ENCODE assay signal across 4 cellular contexts in the genomic region with DNA sequence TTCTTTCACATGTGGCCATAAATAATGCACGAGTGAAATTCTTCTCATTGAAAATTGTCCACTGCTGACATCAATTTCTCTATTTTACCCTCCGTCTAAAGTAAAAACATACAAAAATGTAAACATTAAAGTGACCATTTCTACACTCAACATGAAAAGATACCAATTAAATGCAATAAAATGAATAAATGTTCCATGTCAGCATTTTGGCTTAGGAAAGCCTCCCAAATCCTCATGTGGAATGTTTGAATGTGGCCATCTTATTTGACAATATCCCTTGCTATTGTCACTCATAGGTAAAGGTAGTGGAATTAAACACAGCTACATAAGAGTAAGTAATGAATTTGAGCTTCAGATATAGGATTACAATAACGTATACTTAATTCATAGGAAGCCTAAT.
TF ChIP-seq lines count a peak whose summit lies in the region.

No MANE protein-coding gene starts in this region.

TF ChIP-seq in HepG2, 621 proteins besides CTCF, POLR2A, EP300 and RAD21:
- TF ChIP-seq MAFF (IDR thresholded peaks at IDR 0.05; ENCODE audit: low read depth, low read length) = peak; percentile 59
- no peak for TF ChIP-seq ZGPAT (CRISPR knock-in tag; IDR thresholded peaks at IDR 0.05)
- peak; percentile 59 to 75 for TF ChIP-seq MAFK (conservative IDR thresholded peaks at IDR 0.05 in 1 of 2, IDR thresholded peaks at IDR 0.05 in 1 of 2; ENCODE audit: low read length in 2 of 2)
- no peak for TF ChIP-seq KDM5A (IDR thresholded peaks at IDR 0.05; ENCODE audit: borderline replicate concordance, low read length)
TF ChIP-seq in HepG2: peak in this region for 2.

TF ChIP-seq in A549, 52 proteins besides CTCF, POLR2A, EP300 and RAD21:
- TF ChIP-seq MAFK (IDR thresholded peaks at IDR 0.05; ENCODE audit: partially characterized antibody) (peak; percentile 41), PHF8 (IDR thresholded peaks at IDR 0.05; ENCODE audit: borderline replicate concordance, low read depth) (no peak), NFE2L2 (conservative IDR thresholded peaks at IDR 0.05; ENCODE audit: low read length) (no peak), TFCP2L1 (CRISPR knock-in tag; IDR thresholded peaks at IDR 0.05) (no peak), HMGXB4 (CRISPR knock-in tag; IDR thresholded peaks at IDR 0.05; ENCODE audit: borderline replicate concordance) (no peak), NR3C1 (IDR thresholded peaks at IDR 0.05) (no peak), MAZ (IDR thresholded peaks at IDR 0.05; ENCODE audit: borderline replicate concordance, low read depth, low read length) (no peak), EHF (CRISPR knock-in tag; IDR thresholded peaks at IDR 0.05) (no peak), JUNB (IDR thresholded peaks at IDR 0.05) (no peak)

TF ChIP-seq in IMR-90, 13 proteins besides CTCF, POLR2A, EP300 and RAD21:
- TF ChIP-seq MAFK (IDR thresholded peaks at IDR 0.05; ENCODE audit: low read depth, low read length) (peak; percentile 53; the same call in 1 of the 2 replicates), MXI1 (IDR thresholded peaks at IDR 0.05; ENCODE audit: borderline replicate concordance, low read depth, low read length) (no peak), NFE2L2 (IDR thresholded peaks at IDR 0.05; ENCODE audit: low read depth, low read length) (no peak), ELK1 (IDR thresholded peaks at IDR 0.05; ENCODE audit: borderline replicate concordance, low read depth, low read length) (no peak), CEBPB (IDR thresholded peaks at IDR 0.05; ENCODE audit: low read depth, low read length) (no peak)

TF ChIP-seq in K562, 482 proteins besides CTCF, POLR2A, EP300 and RAD21:
- TF ChIP-seq ZNF134 (CRISPR knock-in tag; conservative IDR thresholded peaks at IDR 0.05) = no peak
- TF ChIP-seq C11orf30 (IDR thresholded peaks at IDR 0.05; ENCODE audit: low read depth) = 0 out of 2 replicates have a peak, but pooled peaks have one; percentile 26
- no peak for TF ChIP-seq NCOA1 (IDR thresholded peaks at IDR 0.05; ENCODE audit: low read depth)
- TF ChIP-seq MAFK (IDR thresholded peaks at IDR 0.05; ENCODE audit: low read length) = peak; percentile 56
- TF ChIP-seq YBX1 (IDR thresholded peaks at IDR 0.05) = no peak
- TF ChIP-seq MAFF (IDR thresholded peaks at IDR 0.05; ENCODE audit: low read length) = peak; percentile 48; the same call in 1 of the 2 replicates
- TF ChIP-seq, protein P1, sequence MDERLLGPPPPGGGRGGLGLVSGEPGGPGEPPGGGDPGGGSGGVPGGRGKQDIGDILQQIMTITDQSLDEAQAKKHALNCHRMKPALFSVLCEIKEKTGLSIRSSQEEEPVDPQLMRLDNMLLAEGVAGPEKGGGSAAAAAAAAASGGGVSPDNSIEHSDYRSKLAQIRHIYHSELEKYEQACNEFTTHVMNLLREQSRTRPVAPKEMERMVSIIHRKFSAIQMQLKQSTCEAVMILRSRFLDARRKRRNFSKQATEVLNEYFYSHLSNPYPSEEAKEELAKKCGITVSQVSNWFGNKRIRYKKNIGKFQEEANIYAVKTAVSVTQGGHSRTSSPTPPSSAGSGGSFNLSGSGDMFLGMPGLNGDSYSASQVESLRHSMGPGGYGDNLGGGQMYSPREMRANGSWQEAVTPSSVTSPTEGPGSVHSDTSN (CRISPR knock-in tag; IDR thresholded peaks at IDR 0.05; ENCODE audit: low read depth) = no peak
- TF ChIP-seq, protein P1 (tag; conservative IDR thresholded peaks at IDR 0.05; ENCODE audit: low read depth) = no peak
- TF ChIP-seq DEAF1 (CRISPR knock-in tag; IDR thresholded peaks at IDR 0.05) = no peak
- TF ChIP-seq CREBBP (IDR thresholded peaks at IDR 0.05; ENCODE audit: low read depth, low read length) = no peak
